In the genomic region with DNA sequence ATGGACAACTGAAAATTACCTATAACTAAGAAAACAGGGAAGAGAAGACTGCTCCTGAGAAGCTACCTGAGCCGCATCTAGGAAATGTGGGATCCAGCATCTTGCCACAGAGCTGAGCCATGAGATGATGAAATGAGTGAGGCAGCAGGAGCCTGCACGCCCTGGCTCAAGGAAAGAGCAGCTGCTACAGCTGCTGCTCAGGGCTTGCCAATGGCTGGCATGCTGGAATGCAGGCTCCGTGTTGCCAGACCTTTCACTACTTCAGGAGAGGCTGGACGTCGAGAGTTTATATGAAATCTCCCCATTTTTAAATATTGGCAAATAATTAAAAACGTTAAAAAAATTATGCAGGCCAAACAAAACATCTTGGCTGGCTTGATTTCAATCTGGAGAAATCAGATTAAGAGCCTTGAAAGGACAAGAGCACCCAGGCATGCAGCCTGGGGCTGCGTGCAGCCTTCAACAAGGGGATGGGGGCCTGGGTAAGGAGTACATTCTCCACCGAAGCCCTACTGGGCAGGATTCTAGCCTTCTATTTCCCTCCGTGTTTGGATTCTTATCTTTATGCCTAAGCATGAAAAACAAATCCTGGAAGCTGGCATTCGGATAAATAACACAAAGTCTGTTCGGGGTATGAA, we compare ENCODE assay signal across 12 cellular contexts.
A peak's percentile ranks its signal among the peaks of the same experiment; 100 is the strongest.
DNase-seq lines count a peak whose midpoint lies in the region; ATAC-seq and TF ChIP-seq lines count a peak whose summit lies in the region.
"Had no signal": no experiment of that assay in that cellular context is flagged by ENCODE, and none has a peak within 500 bp of the region (broad histone marks: within the 10 kb centered on the region; RNA-seq: fewer than 3 reads in every experiment).

No MANE protein-coding gene starts in this region.

- H3K36me3 Mint-ChIP-seq in activated CD4-positive, alpha-beta T cell treated with anti-CD3 and anti-CD28 coated beads, Interleukin-2, amount 10 ng/mL, durations not matched to agents 24 days and 14 days (ENCODE audit: low read depth): no peaks in the 10 kb centered on the region

- H3K9me3 Mint-ChIP-seq in activated CD4-positive, alpha-beta T cell treated with anti-CD3 and anti-CD28 coated beads, Interleukin-2, amount 10 ng/mL, durations not matched to agents 24 days and 14 days: peaks cover 4% of the 10 kb centered on the region

- H3K9ac ChIP-seq in parathyroid adenoma: no peak overlapping the region

- TF ChIP-seq CTCF in AG10803 (conservative IDR thresholded peaks at IDR 0.05; ENCODE audit: low read length) (no peak), ascending aorta (IDR thresholded peaks at IDR 0.05) (no peak), parathyroid adenoma (IDR thresholded peaks at IDR 0.05) (no peak)

- no peaks in the 10 kb centered on the region for H3K27me3 ChIP-seq in ascending aorta
- no peaks in the 10 kb centered on the region for H3K27me3 ChIP-seq in parathyroid adenoma (ENCODE audit: control insufficient read depth, insufficient read depth, low read length)
- H3K27me3 ChIP-seq: testis had no signal

- H2AFZ ChIP-seq in parathyroid adenoma: peak overlapping the region; percentile 0

- ATAC-seq in GM18907 (IDR thresholded peaks at IDR 0.05; ENCODE audit: unreplicated experiment): no peak

- H3K4me3 ChIP-seq in AG10803 (ENCODE audit: low read length) (no peak overlapping the region), ascending aorta (peak overlapping the region; percentile 14 to 43), parathyroid adenoma (ENCODE audit: low read depth, low read length) (peak overlapping the region; percentile 28)
- H3K4me3 ChIP-seq: testis had no signal

- H3K27ac ChIP-seq in ascending aorta (peak overlapping the region; percentile 28 to 38), parathyroid adenoma (peak overlapping the region; percentile 87)
- H3K27ac ChIP-seq: RWPE1, testis, WERI-Rb-1 had no signal

- DNase-seq in AG10803 (ENCODE audit: low read depth) (peak; percentile 52), ascending aorta (ENCODE audit: low spot score in 2 of 2) (peak in 1 of 2 donors; percentile 77), head of caudate nucleus (peak in 29 of 42 donors; percentile 22 to 69 (median 39)), DMS79 treated with DMSO at 0.1 percent for 48 hours (lab: John Stamatoyannopoulos, UW) (no peak), DMS153 (lab: John Stamatoyannopoulos, UW) (no peak)
- no peak for DNase-seq in activated CD4-positive, alpha-beta T cell treated with anti-CD3 and anti-CD28 coated beads, Interleukin-2, amount 10 ng/mL, durations not matched to agents 24 days and 14 days
- DNase-seq: activated T-cell treated with anti-CD3 and anti-CD28 coated beads for 4 hours, testis, WERI-Rb-1 had no signal

- H3K4me2 ChIP-seq in parathyroid adenoma (ENCODE audit: low read length): peak overlapping the region; percentile 50

- H3K4me1 Mint-ChIP-seq in activated CD4-positive, alpha-beta T cell treated with anti-CD3 and anti-CD28 coated beads, Interleukin-2, amount 10 ng/mL, durations not matched to agents 24 days and 14 days: peaks cover 13% of the 10 kb centered on the region

- H3K4me3 Mint-ChIP-seq in activated CD4-positive, alpha-beta T cell treated with anti-CD3 and anti-CD28 coated beads, Interleukin-2, amount 10 ng/mL, durations not matched to agents 24 days and 14 days: no peak overlapping the region

- H3K36me3 ChIP-seq in ascending aorta (no peaks in the 10 kb centered on the region), parathyroid adenoma (ENCODE audit: control insufficient read depth, insufficient read depth, low read length) (no peaks in the 10 kb centered on the region)
- H3K36me3 ChIP-seq: WERI-Rb-1 had no signal

- H3K27me3 Mint-ChIP-seq in activated CD4-positive, alpha-beta T cell treated with anti-CD3 and anti-CD28 coated beads, Interleukin-2, amount 10 ng/mL, durations not matched to agents 24 days and 14 days: no peaks in the 10 kb centered on the region

- no peak overlapping the region for H3K27ac Mint-ChIP-seq in activated CD4-positive, alpha-beta T cell treated with anti-CD3 and anti-CD28 coated beads, Interleukin-2, amount 10 ng/mL, durations not matched to agents 24 days and 14 days

- H3K79me2 ChIP-seq in parathyroid adenoma: no peaks in the 10 kb centered on the region

- H3K9me3 ChIP-seq in ascending aorta (no peaks in the 10 kb centered on the region), parathyroid adenoma (ENCODE audit: control insufficient read depth, low read length) (no peaks in the 10 kb centered on the region)
- H3K9me3 ChIP-seq: testis had no signal

- intact Hi-C loops in ascending aorta (cut with DNase I) (loop anchor here (5.0 kb wide), 1 partner anchor 228 kb away; the partner anchor contains the start of gene NR3C2), head of caudate nucleus (cut with DNase I) (no loop called here)
- intact Hi-C loops in activated CD4-positive, alpha-beta T cell treated with anti-CD3 and anti-CD28 coated beads, Interleukin-2, amount 10 ng/mL, durations not matched to agents 24 days and 14 days (cut with micrococcal nuclease): no loop called here

- H3K4me1 ChIP-seq in ascending aorta (peaks cover 0 to 4% of the 10 kb centered on the region in 2 donors), parathyroid adenoma (peaks cover 26% of the 10 kb centered on the region)

Comparison
In these comparisons a context has a peak if more than half of its experiments do, and no peak if none do; other contexts are left out.
1. DNase-seq: peak in AG10803 (single experiment) and head of caudate nucleus (29 of 42); none in activated CD4-positive, alpha-beta T cell treated with anti-CD3 and anti-CD28 coated beads, Interleukin-2, amount 10 ng/mL, durations not matched to agents 24 days and 14 days (single experiment), DMS79 treated with DMSO at 0.1 percent for 48 hours (single experiment) and DMS153 (single experiment).